Comparison of ENCODE assay signal across 8 cellular contexts in genomic region chr1:110150330-110151174, GRCh38. TPM values are rescaled to one million over a fixed set of nuclear protein-coding genes. Genes with fewer than 3 reads are reported as not detected.
A peak's percentile ranks its signal among the peaks of the same experiment; 100 is the strongest.
DNase-seq lines count a peak whose midpoint lies in the region; ATAC-seq and TF ChIP-seq lines count a peak whose summit lies in the region.

Gene SLC6A17 (plus strand): TSS chr1:110150494. CDS start chr1:110166930, 16,436 bp downstream.

- ATAC-seq in Panc1: peak; percentile 97
- no peak for ATAC-seq in GM19351 (IDR thresholded peaks at IDR 0.05; ENCODE audit: unreplicated experiment)
- no peak for ATAC-seq in CD8-positive, alpha-beta T cell
- no peak for ATAC-seq in natural killer cell

- H3K4me3 Mint-ChIP-seq in nephron (peak within 1 kb of the TSS; percentile 38 to 69 (median 51)), natural killer cell (no peak within 1 kb of the TSS)
- H3K4me3 Mint-ChIP-seq in CD8-positive, alpha-beta T cell: no peak within 1 kb of the TSS

- H3K27ac Mint-ChIP-seq in nephron (no peak within 1 kb of the TSS), natural killer cell (no peak within 1 kb of the TSS)
- no peak within 1 kb of the TSS for H3K27ac Mint-ChIP-seq in CD8-positive, alpha-beta T cell

- POLR2A ChIA-PET in Panc1 (lab: Charles Lee): no interaction called here
- POLR2A ChIA-PET in CD8-positive, alpha-beta T cell (lab: Charles Lee): no interaction called here

- H3K9me3 Mint-ChIP-seq in nephron (peaks cover 2% of the 10 kb centered on the region), natural killer cell (no peaks in the 10 kb centered on the region)
- no peaks in the 10 kb centered on the region for H3K9me3 Mint-ChIP-seq in CD8-positive, alpha-beta T cell

- H3K27me3 ChIP-seq in Panc1 (ENCODE audit: control insufficient read depth, insufficient read depth, low read length): peaks cover 9% of the 10 kb centered on the region
- H3K27me3 ChIP-seq in CD8-positive, alpha-beta T cell (ENCODE audit: insufficient read depth, low read length): peaks cover 9% of the 10 kb centered on the region

- no peaks in the 10 kb centered on the region for H3K9me3 ChIP-seq in Panc1 (ENCODE audit: control insufficient read depth, insufficient read depth, low read depth, low read length)
- H3K9me3 ChIP-seq in CD8-positive, alpha-beta T cell (ENCODE audit: low read length): no peaks in the 10 kb centered on the region

- no peaks in the 10 kb centered on the region for H3K4me1 Mint-ChIP-seq in nephron
- H3K4me1 Mint-ChIP-seq in CD8-positive, alpha-beta T cell (ENCODE audit: low read depth): peaks cover 2% of the 10 kb centered on the region
- H3K4me1 Mint-ChIP-seq in natural killer cell: no peaks in the 10 kb centered on the region

- BruUV-seq in Panc1 (replicated peaks; lab: Mats Ljungman, UMichigan): no TSS peak

- H3K27me3 Mint-ChIP-seq in nephron (ENCODE audit: low read depth): peaks cover 45% of the 10 kb centered on the region
- H3K27me3 Mint-ChIP-seq in CD8-positive, alpha-beta T cell (ENCODE audit: low read depth): peaks cover 40% of the 10 kb centered on the region
- H3K27me3 Mint-ChIP-seq in natural killer cell (ENCODE audit: low read depth in 2 of 2): peaks cover 23 to 26% of the 10 kb centered on the region in 2 donors

- CTCF ChIA-PET in Panc1 (lab: Charles Lee): interaction anchor here (0.7 kb wide), 2 partner anchors 36 to 228 kb away, joined by 3 to 13 read pairs; no protein-coding TSS in a partner anchor
- CTCF ChIA-PET in CD8-positive, alpha-beta T cell (lab: Charles Lee): no interaction called here

- no peaks in the 10 kb centered on the region for H3K4me1 ChIP-seq in Panc1 (ENCODE audit: control insufficient read depth, insufficient read depth, low read length)
- H3K4me1 ChIP-seq in CD8-positive, alpha-beta T cell (ENCODE audit: insufficient read depth, low read length): no peaks in the 10 kb centered on the region

- TF ChIP-seq CTCF in Panc1 (IDR thresholded peaks at IDR 0.05): no peak
- TF ChIP-seq CTCF in nephron (IDR thresholded peaks at IDR 0.05; ENCODE audit: unreplicated experiment in 3 of 3): peak in 2 of 3 experiments; percentile 8 to 13
- TF ChIP-seq CTCF in CD8-positive, alpha-beta T cell (IDR thresholded peaks at IDR 0.05): no peak
- no peak for TF ChIP-seq CTCF in natural killer cell (IDR thresholded peaks at IDR 0.05)

- in situ Hi-C loops in Panc1 (cut with HindIII; ENCODE audit: low pct_unique_long_range_greater_than_20kb, low sequenced_read_pairs): no loop called here

- no peaks in the 10 kb centered on the region for H3K36me3 ChIP-seq in Panc1 (ENCODE audit: control insufficient read depth, insufficient read depth, low read length)
- no peaks in the 10 kb centered on the region for H3K36me3 ChIP-seq in CD8-positive, alpha-beta T cell (ENCODE audit: insufficient read depth, low read length)

- no peak within 1 kb of the TSS for H3K27ac ChIP-seq in Panc1 (ENCODE audit: low read length)
- no peak within 1 kb of the TSS for H3K27ac ChIP-seq in CD8-positive, alpha-beta T cell (ENCODE audit: low read depth, low read length)

- intact Hi-C loops in Panc1 (cut with micrococcal nuclease; ENCODE audit: unreplicated experiment): no loop called here
- intact Hi-C loops in CD8-positive, alpha-beta T cell (cut with DNase I, micrococcal nuclease): no loop called here
- intact Hi-C loops in natural killer cell (cut with micrococcal nuclease): no loop called here

- H3K36me3 Mint-ChIP-seq in nephron (ENCODE audit: low read depth): no peaks in the 10 kb centered on the region
- no peaks in the 10 kb centered on the region for H3K36me3 Mint-ChIP-seq in CD8-positive, alpha-beta T cell
- no peaks in the 10 kb centered on the region for H3K36me3 Mint-ChIP-seq in natural killer cell

- DNase-seq in NCI-H2081 (lab: John Stamatoyannopoulos, UW) (peak; percentile 36 to 48), NCI-H2081 treated with DMSO at 0.1 percent for 48 hours (lab: John Stamatoyannopoulos, UW) (no peak), Panc1 (ENCODE audit: low read depth, low spot score) (no peak), dermis blood vessel endothelial cell (peak; percentile 52), natural killer cell (no peak)
- no peak for DNase-seq in CD8-positive, alpha-beta T cell

- peak within 1 kb of the TSS; percentile 45 to 50 for H3K4me3 ChIP-seq in Panc1 (ENCODE audit: low read depth in 2 of 2, low read length in 2 of 2)
- H3K4me3 ChIP-seq in CD8-positive, alpha-beta T cell (ENCODE audit: low read depth, low read length): no peak within 1 kb of the TSS

RNA-seq across cellular contexts. Expression of gene SLC6A17, which starts in this region (rescaled TPM):
- total RNA-seq in Panc1 (2021; ENCODE audit: unreplicated experiment) (5.7 TPM), dermis blood vessel endothelial cell (0.51 and 0.84 TPM in 2 replicates), natural killer cell (not detected)
- 5.5 TPM for polyA plus RNA-seq in Panc1 (2012; ENCODE audit: insufficient read length)
- not detected for total RNA-seq in CD8-positive, alpha-beta T cell

Comparison
In these comparisons a context has a peak if more than half of its experiments do, and no peak if none do; other contexts are left out.
1. DNase-seq: peak in NCI-H2081 (2 of 2); none in NCI-H2081 treated with DMSO at 0.1 percent for 48 hours (single experiment), Panc1 (single experiment), CD8-positive, alpha-beta T cell (0 of 7) and natural killer cell (single experiment).
2. Peak in DNase-seq in dermis blood vessel endothelial cell; RNA of the gene not detected or under 1 TPM.
3. CTCF ChIP-seq: peak in nephron (2 of 3); none in Panc1 (single experiment), CD8-positive, alpha-beta T cell (single experiment) and natural killer cell (single experiment).
4. H3K4me3 Mint-ChIP-seq: peak in nephron (3 of 3); none in CD8-positive, alpha-beta T cell (single experiment) and natural killer cell (single experiment).